In the genomic region with DNA sequence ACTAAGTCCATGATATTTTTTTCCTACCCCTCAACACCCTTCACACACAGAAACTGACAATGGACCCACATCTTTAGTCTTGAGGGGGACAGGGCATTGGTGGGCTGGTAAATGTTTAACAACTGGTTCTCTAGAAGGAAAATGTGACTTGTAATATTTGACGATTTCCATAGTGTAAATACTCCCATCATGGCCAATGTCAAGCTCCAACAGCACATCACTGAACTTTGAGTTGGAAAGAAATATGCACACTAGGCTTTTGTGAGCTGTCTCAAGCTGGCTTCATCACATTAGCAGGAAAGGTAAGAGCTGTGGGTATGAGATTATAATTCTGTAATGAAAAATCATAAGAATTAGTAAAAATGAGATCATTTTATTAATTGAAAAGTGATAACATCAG, we compare ENCODE assay signal across 26 cellular contexts.
"Had no signal": no experiment of that assay in that cellular context is flagged by ENCODE, and none has a peak within 500 bp of the region (broad histone marks: within the 10 kb centered on the region; RNA-seq: fewer than 3 reads in every experiment).

No MANE protein-coding gene starts in this region.

- H3K9me3 ChIP-seq: stomach, suprapubic skin, testis, thoracic aorta, thyroid gland, tibial artery, tibial nerve, transverse colon, upper lobe of left lung, upper lobe of right lung, uterus, vagina had no signal

- DNase-seq: stimulated activated CD4-positive, alpha-beta T cell treated with anti-CD3 and anti-CD28 coated beads, Interleukin-2, amount 100 ng/mL, for 48 hours; stimulated activated CD4-positive, alpha-beta T cell treated with anti-CD3 and anti-CD28 coated beads, Interleukin-4, amount 100 ng/mL, for 1 hour; stimulated activated CD4-positive, alpha-beta T cell treated with anti-CD3 and anti-CD28 coated beads, Interleukin-4, amount 100 ng/mL, for 24 hours; stimulated activated CD4-positive, alpha-beta T cell treated with anti-CD3 and anti-CD28 coated beads, Interleukin-4, amount 100 ng/mL, for 4 hours; stimulated activated CD8-positive, alpha-beta memory T cell treated with anti-CD3 and anti-CD28 coated beads, Interleukin-4, amount 100 ng/mL, for 48 hours; stimulated activated naive B cell treated with anti-CD40 and anti-IgM and Interleukin-4, amounts not matched to agents 10 μg/mL and 1 μg/mL and 100 μg/mL, for 72 hours; stimulated activated naive CD4-positive, alpha-beta T cell; stimulated activated naive CD4-positive, alpha-beta T cell treated with Interleukin-2 at 50 U/mL for 16 hours; stimulated activated naive CD8-positive, alpha-beta T cell treated with anti-CD3 and anti-CD28 coated beads, Interleukin-15, amount 100 ng/mL, for 72 hours; stimulated activated naive CD8-positive, alpha-beta T cell treated with anti-CD3 and anti-CD28 coated beads, Interleukin-15, Interleukin-2, amounts not matched to agents 100 U/mL and 50 U/mL, for 24 hours; stomach; substantia nigra; testis; thyroid gland; tibial artery; transverse colon; trophoblast cell; upper lobe of left lung; upper lobe of right lung; uterus had no signal

- ATAC-seq: stimulated activated effector memory CD8-positive, alpha-beta T cell treated with anti-CD3 and anti-CD28 coated beads, Interleukin-12 subunit alpha, Interleukin-12 subunit beta, amount 100 ng/mL, for 72 hours; stimulated activated memory B cell treated with anti-CD40 and anti-IgM and Interleukin-4, amounts not matched to agents 10 μg/mL and 1 μg/mL and 100 μg/mL, for 72 hours; stimulated activated naive B cell treated with anti-CD40 and anti-IgM and Interleukin-4, amounts not matched to agents 10 μg/mL and 1 μg/mL and 100 μg/mL, for 72 hours; stimulated activated naive CD8-positive, alpha-beta T cell treated with anti-CD3 and anti-CD28 coated beads, Interleukin-15, amount 100 ng/mL, for 72 hours; stimulated activated naive CD8-positive, alpha-beta T cell treated with anti-CD3 and anti-CD28 coated beads, Interleukin-15, Interleukin-2, amounts not matched to agents 100 U/mL and 50 U/mL, for 24 hours; upper lobe of right lung had no signal

- H3K4me1 ChIP-seq: suprapubic skin, testis, thyroid gland, tibial artery, tibial nerve, upper lobe of left lung, upper lobe of right lung, uterus had no signal

- H3K27ac ChIP-seq: stomach, suprapubic skin, testis, thoracic aorta, thyroid gland, tibial artery, tibial nerve, transverse colon, upper lobe of left lung, upper lobe of right lung, uterus, vagina had no signal

- H3K27me3 ChIP-seq: stomach, suprapubic skin, testis, thyroid gland, tibial artery, tibial nerve, transverse colon, upper lobe of left lung, upper lobe of right lung, uterus, vagina had no signal

- H3K36me3 ChIP-seq: stomach, suprapubic skin, thoracic aorta, thyroid gland, tibial artery, tibial nerve, transverse colon, upper lobe of left lung, upper lobe of right lung, uterus, vagina had no signal

- H3K4me3 ChIP-seq: stomach, suprapubic skin, testis, thoracic aorta, thyroid gland, tibial artery, tibial nerve, transverse colon, upper lobe of left lung, upper lobe of right lung, uterus, vagina had no signal
